8 cellular contexts compared by ENCODE assay signal in the genomic region with DNA sequence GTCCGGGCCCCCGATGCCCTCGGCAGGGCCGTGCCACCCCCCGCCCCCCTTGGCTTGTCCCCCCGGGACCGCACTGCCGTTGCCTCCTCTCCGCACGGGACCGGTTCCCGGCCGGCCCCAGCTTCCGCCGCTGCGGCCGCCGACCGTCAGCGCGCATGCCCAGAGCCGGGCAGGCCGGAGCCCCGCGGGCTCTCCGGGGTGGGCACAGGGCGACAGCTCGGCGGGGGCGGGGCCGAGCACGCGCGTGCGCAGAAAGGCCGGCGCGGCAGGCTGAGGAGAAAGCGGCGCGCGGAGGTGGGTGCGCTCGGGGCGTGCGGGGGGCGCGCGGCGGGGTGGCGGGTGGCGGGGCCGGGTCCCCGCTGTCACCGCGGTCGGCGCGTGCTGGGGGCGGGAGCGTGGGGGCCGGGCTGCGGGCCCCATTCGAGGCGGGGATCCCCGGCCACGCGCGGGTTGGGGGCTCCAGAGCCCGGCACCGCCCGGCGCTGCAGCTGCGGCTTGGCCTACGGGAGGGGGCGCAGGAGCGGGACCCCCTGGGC. TPM values are rescaled to one million over a fixed set of nuclear protein-coding genes. Genes with fewer than 3 reads are reported as not detected.
DNase-seq lines count a peak whose midpoint lies in the region; ATAC-seq and TF ChIP-seq lines count a peak whose summit lies in the region.

Gene TBC1D24 (plus strand): TSS at position 251 of the 536 bp plus-strand sequence. CDS start 21,022 bp downstream, outside the sequence.

- peak within 1 kb of the TSS; percentile 97 for H4K91ac ChIP-seq in trophoblast cell (ENCODE audit: low read depth, low read length)

- H3K4me3 ChIP-seq in MG63 (peak within 1 kb of the TSS; percentile 84), trophoblast cell (ENCODE audit: low read depth, low read length) (peak within 1 kb of the TSS; percentile 78), thyroid gland (replicated peaks in 1 of 3) (peak within 1 kb of the TSS; percentile 43 to 81 (median 75))

- H3K23ac ChIP-seq in trophoblast cell (ENCODE audit: low read length), result no peak within 1 kb of the TSS

- intact Hi-C loops in T-helper 1 cell treated with Interleukin-12 subunit alpha and Interleukin-12 subunit beta and Interleukin-4 antibody, amounts not matched to agents 30 ng/mL and 1 ng/mL, for 36 hours (cut with micrococcal nuclease), result no loop called here
- intact Hi-C loops in cardiac septum (cut with DNase I), result no loop called here
- intact Hi-C loops in thyroid gland (cut with DNase I), result no loop called here

- peak within 1 kb of the TSS; percentile 87 for H3K9ac ChIP-seq in trophoblast cell (ENCODE audit: low read length)

- H3K36me3 ChIP-seq in MG63 (no peaks in the 10 kb centered on the region), trophoblast cell (ENCODE audit: control insufficient read depth in 1 of 2, insufficient read depth in 2 of 2, low read length in 2 of 2) (no peaks in the 10 kb centered on the region), thyroid gland (no peaks in the 10 kb centered on the region)

- peak within 1 kb of the TSS; percentile 97 for H3K4me2 ChIP-seq in trophoblast cell (ENCODE audit: low read length)

- peak in 1 of 2 donors; percentile 79 for TF ChIP-seq POLR2A in thyroid gland (IDR thresholded peaks at IDR 0.05)

- TF ChIP-seq CTCF in thyroid gland (IDR thresholded peaks at IDR 0.05), result no peak

- peak within 1 kb of the TSS; percentile 34 for H2BK12ac ChIP-seq in trophoblast cell (ENCODE audit: low read length)

- peak within 1 kb of the TSS; percentile 83 for H3K4ac ChIP-seq in trophoblast cell (ENCODE audit: low read depth, low read length)

- peak within 1 kb of the TSS; percentile 98 for H4K8ac ChIP-seq in trophoblast cell (ENCODE audit: low read depth, low read length)

- no peak within 1 kb of the TSS for H2BK5ac ChIP-seq in trophoblast cell (ENCODE audit: low read depth, low read length, poor library complexity)

- peaks cover 22 to 24% of the 10 kb centered on the region in 2 experiments for H3K4me1 ChIP-seq in trophoblast cell (ENCODE audit: control insufficient read depth in 1 of 2, insufficient read depth in 2 of 2, low read length in 2 of 2)
- H3K4me1 ChIP-seq in thyroid gland, result peaks cover 19 to 50% of the 10 kb centered on the region in 2 donors

- H3K9me3 ChIP-seq in MG63, result no peaks in the 10 kb centered on the region
- H3K9me3 ChIP-seq in trophoblast cell (ENCODE audit: insufficient read depth, low read depth, low read length), result peaks cover 4% of the 10 kb centered on the region
- H3K9me3 ChIP-seq in thyroid gland, result no peaks in the 10 kb centered on the region

- H3K27me3 ChIP-seq in MG63, result no peaks in the 10 kb centered on the region
- peaks cover 39% of the 10 kb centered on the region for H3K27me3 ChIP-seq in trophoblast cell (ENCODE audit: insufficient read depth, low read length)
- H3K27me3 ChIP-seq in thyroid gland, result no peaks in the 10 kb centered on the region

- H3K79me2 ChIP-seq in trophoblast cell (ENCODE audit: control insufficient read depth, insufficient read depth, low read length, poor library complexity), result peaks cover 6% of the 10 kb centered on the region

- peak within 1 kb of the TSS; percentile 96 for H4K12ac ChIP-seq in trophoblast cell (ENCODE audit: low read depth, low read length)

- ATAC-seq in GM21723 (IDR thresholded peaks at IDR 0.05; ENCODE audit: unreplicated experiment), result peak; percentile 48

- H3K14ac ChIP-seq in trophoblast cell (ENCODE audit: low read length), result peak within 1 kb of the TSS; percentile 96

- H3K18ac ChIP-seq in trophoblast cell (ENCODE audit: low read length), result peak within 1 kb of the TSS; percentile 98

- peak within 1 kb of the TSS; percentile 11 for H3K27ac ChIP-seq in adipose tissue (ENCODE audit: low read depth, low read length)
- H3K27ac ChIP-seq in trophoblast cell (ENCODE audit: low read depth, low read length), result no peak within 1 kb of the TSS
- peak within 1 kb of the TSS; percentile 78 to 95 (median 86) for H3K27ac ChIP-seq in thyroid gland

- DNase-seq in DMS53 (lab: John Stamatoyannopoulos, UW), result peak; percentile 89
- peak; percentile 89 for DNase-seq in MG63
- peak; percentile 92 for DNase-seq in cardiac septum (ENCODE audit: low spot score)
- peak; percentile 77 to 91 for DNase-seq in trophoblast cell
- DNase-seq in thyroid gland, result peak; percentile 87

- peak within 1 kb of the TSS; percentile 77 for H2BK120ac ChIP-seq in trophoblast cell (ENCODE audit: insufficient read depth, low read length, poor library complexity)

- peak within 1 kb of the TSS; percentile 98 for H2AFZ ChIP-seq in trophoblast cell (ENCODE audit: insufficient read depth, low read length, poor library complexity)

- H3K79me1 ChIP-seq in trophoblast cell (ENCODE audit: low read length), result peaks cover 5% of the 10 kb centered on the region

- WGBS in adipose tissue, 3 donors, result 0 to 1% (median 1%) methylated on average over 23 to 75 of the region's 77 CpGs
- WGBS in trophoblast cell (ENCODE audit: extremely low coverage, insufficient coverage, insufficient read length), result no CpG with 5 or more reads among the region's 77 CpGs
- WGBS in thyroid gland, 2 donors, result 0% methylated on average over 20 of the region's 77 CpGs; no CpG with 5 or more reads in 1 of the 2 donors

- peak within 1 kb of the TSS; percentile 76 for H2AK5ac ChIP-seq in trophoblast cell (ENCODE audit: low read length)

RNA-seq across cellular contexts. Expression of gene TBC1D24, which starts in this region (rescaled TPM):
- 12.9 and 14.8 TPM in 2 replicates for total RNA-seq in MG63 (2014; rRNA removed; shearing (Covaris generic); ENCODE audit: low replicate concordance)
- total RNA-seq in T-helper 1 cell treated with Interleukin-12 subunit alpha and Interleukin-12 subunit beta and Interleukin-4 antibody, amounts not matched to agents 30 ng/mL and 1 ng/mL, for 36 hours, result 10.1 and 11.3 TPM in 2 replicates
- 10 to 100 TPM in 1 of 3 donors, 1 to 10 TPM in 2; 6.6 to 11.6 (median 7.8) TPM for polyA plus RNA-seq in adipose tissue
- total RNA-seq in cardiac septum, result 8.3 TPM
- polyA plus RNA-seq in trophoblast cell (2013), result 4.0 TPM in 2 replicates
- 10 to 100 TPM; 15.9 to 32.3 (median 21.8) TPM for total RNA-seq in thyroid gland
